In genomic region chr7:5695037-5695708, GRCh38 we compare ENCODE assay signal across 9 cellular contexts.
DNase-seq lines count a peak whose midpoint lies in the region.
"Had no signal": no experiment of that assay in that cellular context is flagged by ENCODE, and none has a peak within 500 bp of the region (broad histone marks: within the 10 kb centered on the region; RNA-seq: fewer than 3 reads in every experiment).

No MANE protein-coding gene starts in this region.

- H3K9me3 Mint-ChIP-seq in activated naive CD8-positive, alpha-beta T cell treated with anti-CD3 and anti-CD28 coated beads for 36 hours = peaks cover 3% of the 10 kb centered on the region

- no peaks in the 10 kb centered on the region for H3K27me3 ChIP-seq in layer of hippocampus (ENCODE audit: control insufficient read depth, insufficient read depth, low read length)

- H3K27ac ChIP-seq in layer of hippocampus (ENCODE audit: low read depth, low read length) = peak overlapping the region; percentile 58
- H3K27ac ChIP-seq: KMS-11 had no signal

- H3K4me1 Mint-ChIP-seq in activated naive CD8-positive, alpha-beta T cell treated with anti-CD3 and anti-CD28 coated beads for 36 hours = peaks cover 97% of the 10 kb centered on the region

- H3K4me3 Mint-ChIP-seq in activated naive CD8-positive, alpha-beta T cell treated with anti-CD3 and anti-CD28 coated beads for 36 hours = peak overlapping the region; percentile 92

- DNase-seq in EL (peak; percentile 92), H4 (ENCODE audit: low spot score) (peak; percentile 96), SIG-M5 treated with dmso at 0.1 percent for 504 hours (lab: John Stamatoyannopoulos, UW; ENCODE audit: unreplicated experiment) (peak; percentile 56), DMS79 treated with DMSO at 0.1 percent for 48 hours (lab: John Stamatoyannopoulos, UW) (no peak), SKM-1 (lab: John Stamatoyannopoulos, UW; ENCODE audit: unreplicated experiment) (no peak)
- DNase-seq in activated naive CD8-positive, alpha-beta T cell treated with anti-CD3 and anti-CD28 coated beads for 36 hours = peak; percentile 81
- DNase-seq in stimulated activated CD4-positive, alpha-beta T cell treated with anti-CD3 and anti-CD28 coated beads, TNF-alpha, amount 100 ng/mL, for 24 hours (ENCODE audit: low read depth in 3 of 3) = peak; percentile 47 to 64 (median 58)

- no peaks in the 10 kb centered on the region for H3K27me3 Mint-ChIP-seq in activated naive CD8-positive, alpha-beta T cell treated with anti-CD3 and anti-CD28 coated beads for 36 hours

- peak overlapping the region; percentile 95 for H3K27ac Mint-ChIP-seq in activated naive CD8-positive, alpha-beta T cell treated with anti-CD3 and anti-CD28 coated beads for 36 hours

- peaks cover 55% of the 10 kb centered on the region for H3K36me3 Mint-ChIP-seq in activated naive CD8-positive, alpha-beta T cell treated with anti-CD3 and anti-CD28 coated beads for 36 hours

Comparison
In these comparisons a context has a peak if more than half of its experiments do, and no peak if none do; other contexts are left out.
1. DNase-seq: peak in EL (single experiment), H4 (single experiment), SIG-M5 treated with dmso at 0.1 percent for 504 hours (single experiment), activated naive CD8-positive, alpha-beta T cell treated with anti-CD3 and anti-CD28 coated beads for 36 hours (single experiment) and stimulated activated CD4-positive, alpha-beta T cell treated with anti-CD3 and anti-CD28 coated beads, TNF-alpha, amount 100 ng/mL, for 24 hours (3 of 3); none in DMS79 treated with DMSO at 0.1 percent for 48 hours (single experiment) and SKM-1 (single experiment).